ENCODE assay signal across 8 cellular contexts in genomic region chr1:16012590-16013219, GRCh38. TPM values are rescaled to one million over a fixed set of nuclear protein-coding genes. Genes with fewer than 3 reads are reported as not detected.
DNase-seq lines count a peak whose midpoint lies in the region; ATAC-seq, FAIRE-seq and TF ChIP-seq lines count a peak whose summit lies in the region.

No MANE protein-coding gene starts in this region.

- H3K14ac ChIP-seq in H1 (ENCODE audit: insufficient read length): no peak overlapping the region

- H2BK15ac ChIP-seq in H1 (ENCODE audit: low read length): peak overlapping the region; percentile 75; the same call in 1 of the 2 replicates

- peak in 1 of 2 experiments; percentile 39; a peak in 1 of 3 replicates for TF ChIP-seq EP300 in H1 (IDR thresholded peaks at IDR 0.05; ENCODE audit: borderline replicate concordance in 1 of 2, low read depth in 2 of 2, low read length in 2 of 2)
- TF ChIP-seq EP300 in suprapubic skin (IDR thresholded peaks at IDR 0.05): no peak

- peak overlapping the region; percentile 84 for H3K18ac ChIP-seq in H1 (ENCODE audit: extremely low read depth, low read length)

- no peak overlapping the region for H2BK20ac ChIP-seq in H1 (ENCODE audit: low read length)

- H4K8ac ChIP-seq in H1 (ENCODE audit: extremely low read depth, insufficient read depth, low read length): peak overlapping the region; percentile 54

- peak overlapping the region in 2 of 4 experiments; percentile 48 to 51; a peak in 3 of 7 replicates for H3K9ac ChIP-seq in H1 (replicated peaks in 1 of 4; ENCODE audit: extremely low read depth in 1 of 4, low read depth in 3 of 4, low read length in 3 of 4)

- TF ChIP-seq POLR2A in H1 (IDR thresholded peaks at IDR 0.05; ENCODE audit: control extremely low read depth in 1 of 2, low read depth in 2 of 2, low read length in 2 of 2): no peak; a peak in 1 of 3 replicates
- TF ChIP-seq POLR2A in suprapubic skin (IDR thresholded peaks at IDR 0.05): no peak

- ATAC-seq in HG02973 (IDR thresholded peaks at IDR 0.05; ENCODE audit: unreplicated experiment): peak; percentile 40

- CTCF ChIA-PET in H1 (lab: Charles Lee; ENCODE audit: partially characterized antibody): interaction anchor here (0.9 to 8.9 kb wide), 13 partner anchors 8 to 221 kb away, joined by 3 to 74 read pairs (median 4); partner anchors contain the start of genes CLCNKA, FAM131C and HSPB7

- no peak overlapping the region for H2AFZ ChIP-seq in H1 (ENCODE audit: low read length)

- H2BK5ac ChIP-seq in H1 (ENCODE audit: low read depth, low read length): peak overlapping the region; percentile 95; the same call in 1 of the 2 replicates

- peak overlapping the region; percentile 45 for H3K27ac ChIP-seq in C4-2B
- H3K27ac ChIP-seq in H1 (ENCODE audit: low read depth, low read length): peak overlapping the region; percentile 74
- H3K27ac ChIP-seq in suprapubic skin: peak overlapping the region; percentile 74

- TF ChIP-seq CTCF in C4-2B (conservative IDR thresholded peaks at IDR 0.05): no peak
- peak in 2 of 3 experiments; percentile 29; a peak in 2 of 4 replicates for TF ChIP-seq CTCF in H1 (IDR thresholded peaks at IDR 0.05; ENCODE audit: control extremely low read depth in 1 of 3, insufficient read depth in 1 of 3, low read depth in 1 of 3, low read length in 3 of 3)
- no peak for TF ChIP-seq CTCF in suprapubic skin (IDR thresholded peaks at IDR 0.05)

- H3K36me3 ChIP-seq in H1 (ENCODE audit: control insufficient read depth in 2 of 4, insufficient read depth in 4 of 4, low read length in 3 of 4): no peaks in the 10 kb centered on the region
- H3K36me3 ChIP-seq in suprapubic skin: no peaks in the 10 kb centered on the region

- peak overlapping the region; percentile 45 to 66 for H3K4me2 ChIP-seq in H1 (ENCODE audit: insufficient read depth in 1 of 2, low read depth in 2 of 2, low read length in 2 of 2)

- H3K23me2 ChIP-seq in H1 (ENCODE audit: low read depth, low read length): no peaks in the 10 kb centered on the region; the same call in 1 of the 2 replicates

- H2BK120ac ChIP-seq in H1 (replicated peaks; ENCODE audit: low read depth, low read length): peak overlapping the region; percentile 21

- DNase-seq in T1000 (lab: John Stamatoyannopoulos, UW) (peak; percentile 37), H1 (ENCODE audit: low read depth in 1 of 2, low spot score in 2 of 2) (peak; percentile 64 to 87), suprapubic skin (ENCODE audit: low spot score in 2 of 2) (no peak), amniotic stem cell (lab: John Stamatoyannopoulos, UW) (no peak), NCI-H510A treated with DMSO at 0.1 percent for 48 hours (lab: John Stamatoyannopoulos, UW) (no peak)

- no peaks in the 10 kb centered on the region for H3K79me2 ChIP-seq in H1 (ENCODE audit: control insufficient read depth in 1 of 2, insufficient read depth in 2 of 2, low read length in 2 of 2)

- H3K4me1 ChIP-seq in H1 (replicated peaks in 1 of 4; ENCODE audit: control insufficient read depth in 3 of 4, insufficient read depth in 4 of 4, low read length in 3 of 4) (peaks cover 5 to 30% (median 22%) of the 10 kb centered on the region in 4 experiments), mononuclear cell (ENCODE audit: insufficient read depth, low read length) (peaks cover 8% of the 10 kb centered on the region), suprapubic skin (peaks cover 41% of the 10 kb centered on the region)

- peak overlapping the region; percentile 32 for H3K56ac ChIP-seq in H1 (replicated peaks; ENCODE audit: insufficient read length, low read depth, low read length)

- H3K79me1 ChIP-seq in H1 (ENCODE audit: low read depth, low read length): no peaks in the 10 kb centered on the region

- FAIRE-seq in H1 (lab: Jason Lieb, UNC): no peak

- H3K23ac ChIP-seq in H1 (ENCODE audit: insufficient read length): no peak overlapping the region

- peak overlapping the region; percentile 91 for H4K91ac ChIP-seq in H1 (replicated peaks; ENCODE audit: insufficient read length, low read length)

- H3K4me3 ChIP-seq in H1 (ENCODE audit: extremely low read depth in 1 of 4, insufficient read depth in 2 of 4, low read depth in 3 of 4, low read length in 4 of 4) (peak overlapping the region; percentile 20 to 64 (median 31); a peak in 6 of 8 replicates), mononuclear cell (ENCODE audit: low read length) (peak overlapping the region; percentile 25), suprapubic skin (peak overlapping the region; percentile 46)

- H4K5ac ChIP-seq in H1 (ENCODE audit: insufficient read length, low read depth, low read length): peak overlapping the region; percentile 55

- 8% methylated on average over 22 of the region's 36 CpGs; no CpG with 5 or more reads in 1 of the 2 experiments for WGBS in H1 (ENCODE audit: extremely low coverage in 1 of 2, insufficient coverage in 1 of 2, insufficient read length in 1 of 2, insufficient replicate concordance in 2 of 2, low coverage in 1 of 2, low lambda C conversion rate in 2 of 2, missing lambda C conversion rate in 1 of 2), 2 experiments
- WGBS in suprapubic skin: 11% methylated on average over 13 of the region's 36 CpGs

- no peak overlapping the region for H2AK5ac ChIP-seq in H1 (ENCODE audit: low read depth, low read length)

- no peak overlapping the region for H3K4ac ChIP-seq in H1 (replicated peaks; ENCODE audit: insufficient read length, low read depth, low read length)

- POLR2A ChIA-PET in H1 (lab: Charles Lee; ENCODE audit: partially characterized antibody): interaction anchor here (0.8 to 2.7 kb wide), 11 partner anchors 9 to 86 kb away, joined by 3 to 13 read pairs (median 3); partner anchors contain the start of genes CLCNKA, SRARP and ZBTB17

- peak overlapping the region; percentile 95 for H2BK12ac ChIP-seq in H1 (ENCODE audit: low read depth, low read length)

- H3K9me3 ChIP-seq in H1 (ENCODE audit: insufficient read depth in 2 of 2, low read depth in 1 of 2, low read length in 1 of 2): no peaks in the 10 kb centered on the region
- no peaks in the 10 kb centered on the region for H3K9me3 ChIP-seq in mononuclear cell (ENCODE audit: low read depth, low read length)
- no peaks in the 10 kb centered on the region for H3K9me3 ChIP-seq in suprapubic skin

- H3K27me3 ChIP-seq in H1 (replicated peaks in 1 of 4; ENCODE audit: control insufficient read depth in 3 of 4, extremely low read depth in 1 of 4, insufficient read depth in 3 of 4, low read length in 3 of 4) (no peaks in the 10 kb centered on the region; a peak in 1 of 7 replicates), mononuclear cell (ENCODE audit: insufficient read depth, low read length) (no peaks in the 10 kb centered on the region), suprapubic skin (no peaks in the 10 kb centered on the region)

- no peaks in the 10 kb centered on the region for H4K20me1 ChIP-seq in H1 (replicated peaks in 1 of 2; ENCODE audit: control insufficient read depth in 1 of 2, insufficient read depth in 2 of 2, low read length in 2 of 2)

- TF ChIP-seq RAD21 in H1 (IDR thresholded peaks at IDR 0.05 in 1 of 2, conservative IDR thresholded peaks at IDR 0.05 in 1 of 2; ENCODE audit: low read depth in 2 of 2, low read length in 2 of 2): peak; percentile 42 to 56

RNA-seq across cellular contexts. Expression of gene HSPB7, which starts 5.1 kb away (rescaled TPM):
- not detected in 2 replicates for total RNA-seq in H1 (2021; fragmentation: NEBNext Ultra II Directional; extraction: Animal tissue kit (Norgen Biotek cat#: 25700))
- polyA plus RNA-seq in H1 (2011; rRNA removed): 0.19 TPM in 1 of 2 replicates, not detected in the other
- polyA plus RNA-seq in H1 (2011; cell fraction: cytosol; rRNA removed): 0.14 TPM
- 0.54 TPM for polyA plus RNA-seq in H1 (2011; cell fraction: nucleus; rRNA removed)
- polyA plus RNA-seq in H1 (2012, experiment 1 of 2): 0.13 to 0.64 TPM (median 0.33 TPM) in 4 replicates
- polyA plus RNA-seq in H1 (2012, experiment 2 of 2): not detected
- 0.04 TPM for polyA plus RNA-seq in H1 (2013, experiment 1 of 2)
- polyA plus RNA-seq in H1 (2013, experiment 2 of 2): 0.02 TPM
- polyA minus RNA-seq in H1 (2011; rRNA and poly(A)+ RNA removed): not detected in 2 replicates
- polyA minus RNA-seq in H1 (2011; cell fraction: cytosol; rRNA and poly(A)+ RNA removed): not detected
- 0.20 TPM for polyA minus RNA-seq in H1 (2011; cell fraction: nucleus; rRNA and poly(A)+ RNA removed)
- total RNA-seq in mononuclear cell: not detected
- 1 to 10 TPM; 1.9 to 7.0 (median 3.3) TPM for total RNA-seq in suprapubic skin

RNA-seq across cellular contexts. Expression of gene SRARP, which starts 8.7 kb away (rescaled TPM):
- not detected in 2 replicates for total RNA-seq in H1 (2021; fragmentation: NEBNext Ultra II Directional; extraction: Animal tissue kit (Norgen Biotek cat#: 25700))
- not detected in 2 replicates for polyA plus RNA-seq in H1 (2011; rRNA removed)
- not detected for polyA plus RNA-seq in H1 (2011; cell fraction: cytosol; rRNA removed)
- not detected for polyA plus RNA-seq in H1 (2011; cell fraction: nucleus; rRNA removed)
- not detected in 4 replicates for polyA plus RNA-seq in H1 (2012, experiment 1 of 2)
- not detected for polyA plus RNA-seq in H1 (2012, experiment 2 of 2)
- not detected for polyA plus RNA-seq in H1 (2013, experiment 1 of 2)
- polyA plus RNA-seq in H1 (2013, experiment 2 of 2): 0.02 TPM
- polyA minus RNA-seq in H1 (2011; rRNA and poly(A)+ RNA removed): not detected in 2 replicates
- polyA minus RNA-seq in H1 (2011; cell fraction: cytosol; rRNA and poly(A)+ RNA removed): not detected
- polyA minus RNA-seq in H1 (2011; cell fraction: nucleus; rRNA and poly(A)+ RNA removed): not detected
- total RNA-seq in mononuclear cell: not detected
- total RNA-seq in suprapubic skin: not detected

RNA-seq across cellular contexts. Expression of gene CLCNKA, which starts 9.1 kb away (rescaled TPM):
- 0.95 and 1.3 TPM in 2 replicates for total RNA-seq in H1 (2021; fragmentation: NEBNext Ultra II Directional; extraction: Animal tissue kit (Norgen Biotek cat#: 25700))
- 2.0 and 3.9 TPM in 2 replicates for polyA plus RNA-seq in H1 (2011; rRNA removed)
- 2.8 TPM for polyA plus RNA-seq in H1 (2011; cell fraction: cytosol; rRNA removed)
- polyA plus RNA-seq in H1 (2011; cell fraction: nucleus; rRNA removed): 22.4 TPM
- polyA plus RNA-seq in H1 (2012, experiment 1 of 2): 0.77 to 2.4 TPM (median 0.99 TPM) in 4 replicates
- 0.42 TPM for polyA plus RNA-seq in H1 (2012, experiment 2 of 2)
- 1.6 TPM for polyA plus RNA-seq in H1 (2013, experiment 1 of 2)
- 1.5 TPM for polyA plus RNA-seq in H1 (2013, experiment 2 of 2)
- polyA minus RNA-seq in H1 (2011; rRNA and poly(A)+ RNA removed): 0.80 and 1.0 TPM in 2 replicates
- not detected for polyA minus RNA-seq in H1 (2011; cell fraction: cytosol; rRNA and poly(A)+ RNA removed)
- polyA minus RNA-seq in H1 (2011; cell fraction: nucleus; rRNA and poly(A)+ RNA removed): 2.7 TPM
- total RNA-seq in mononuclear cell: not detected
- total RNA-seq in suprapubic skin: 1 to 10 TPM in 1 of 4 donors, under 1 TPM in 2, not detected in 1; 0.23 to 1.9 (median 0.51) TPM

RNA-seq across cellular contexts. Expression of gene CLCNKB, which starts 30.9 kb away (rescaled TPM):
- total RNA-seq in H1 (2021; fragmentation: NEBNext Ultra II Directional; extraction: Animal tissue kit (Norgen Biotek cat#: 25700)): 1.2 and 1.4 TPM in 2 replicates
- 3.5 and 5.7 TPM in 2 replicates for polyA plus RNA-seq in H1 (2011; rRNA removed)
- polyA plus RNA-seq in H1 (2011; cell fraction: cytosol; rRNA removed): 4.0 TPM
- 14.0 TPM for polyA plus RNA-seq in H1 (2011; cell fraction: nucleus; rRNA removed)
- polyA plus RNA-seq in H1 (2012, experiment 1 of 2): 1.8 to 3.3 TPM (median 2.4 TPM) in 4 replicates
- polyA plus RNA-seq in H1 (2012, experiment 2 of 2): 1.6 TPM
- polyA plus RNA-seq in H1 (2013, experiment 1 of 2): 2.6 TPM
- 2.0 TPM for polyA plus RNA-seq in H1 (2013, experiment 2 of 2)
- 1.4 and 3.3 TPM in 2 replicates for polyA minus RNA-seq in H1 (2011; rRNA and poly(A)+ RNA removed)
- 1.8 TPM for polyA minus RNA-seq in H1 (2011; cell fraction: cytosol; rRNA and poly(A)+ RNA removed)
- polyA minus RNA-seq in H1 (2011; cell fraction: nucleus; rRNA and poly(A)+ RNA removed): 2.1 TPM
- not detected for total RNA-seq in mononuclear cell
- total RNA-seq in suprapubic skin: under 1 TPM in 1 of 4 donors, not detected in 3; 0.42 TPM

RNA-seq across cellular contexts. Expression of gene ZBTB17, which starts 36.8 kb away (rescaled TPM):
- 24.3 and 24.7 TPM in 2 replicates for total RNA-seq in H1 (2021; fragmentation: NEBNext Ultra II Directional; extraction: Animal tissue kit (Norgen Biotek cat#: 25700))
- 36.2 and 58.6 TPM in 2 replicates for polyA plus RNA-seq in H1 (2011; rRNA removed)
- polyA plus RNA-seq in H1 (2011; cell fraction: cytosol; rRNA removed): 44.4 TPM
- 137 TPM for polyA plus RNA-seq in H1 (2011; cell fraction: nucleus; rRNA removed)
- polyA plus RNA-seq in H1 (2012, experiment 1 of 2): 14.4 to 31.6 TPM (median 26.8 TPM) in 4 replicates
- polyA plus RNA-seq in H1 (2012, experiment 2 of 2): 25.5 TPM
- polyA plus RNA-seq in H1 (2013, experiment 1 of 2): 17.0 TPM
- polyA plus RNA-seq in H1 (2013, experiment 2 of 2): 16.2 TPM
- polyA minus RNA-seq in H1 (2011; rRNA and poly(A)+ RNA removed): 27.1 and 35.6 TPM in 2 replicates
- polyA minus RNA-seq in H1 (2011; cell fraction: cytosol; rRNA and poly(A)+ RNA removed): 20.1 TPM
- polyA minus RNA-seq in H1 (2011; cell fraction: nucleus; rRNA and poly(A)+ RNA removed): 32.4 TPM
- 40.0 TPM for total RNA-seq in mononuclear cell
- 10 to 100 TPM; 27.2 to 44.4 (median 34.1) TPM for total RNA-seq in suprapubic skin

Comparison
In these comparisons a context has a peak if more than half of its experiments do, and no peak if none do; other contexts are left out.
1. CTCF ChIP-seq: peak in H1 (2 of 3); none in C4-2B (single experiment) and suprapubic skin (0 of 2).
2. DNase-seq: peak in T1000 (single experiment) and H1 (2 of 2); none in suprapubic skin (0 of 2), amniotic stem cell (single experiment) and NCI-H510A treated with DMSO at 0.1 percent for 48 hours (single experiment).
3. Peak in every context shown above with its lines, with median percentiles within 50 percentile points of each other: H3K27ac ChIP-seq and H3K4me3 ChIP-seq.